9 cellular contexts compared by ENCODE assay signal in the genomic region with DNA sequence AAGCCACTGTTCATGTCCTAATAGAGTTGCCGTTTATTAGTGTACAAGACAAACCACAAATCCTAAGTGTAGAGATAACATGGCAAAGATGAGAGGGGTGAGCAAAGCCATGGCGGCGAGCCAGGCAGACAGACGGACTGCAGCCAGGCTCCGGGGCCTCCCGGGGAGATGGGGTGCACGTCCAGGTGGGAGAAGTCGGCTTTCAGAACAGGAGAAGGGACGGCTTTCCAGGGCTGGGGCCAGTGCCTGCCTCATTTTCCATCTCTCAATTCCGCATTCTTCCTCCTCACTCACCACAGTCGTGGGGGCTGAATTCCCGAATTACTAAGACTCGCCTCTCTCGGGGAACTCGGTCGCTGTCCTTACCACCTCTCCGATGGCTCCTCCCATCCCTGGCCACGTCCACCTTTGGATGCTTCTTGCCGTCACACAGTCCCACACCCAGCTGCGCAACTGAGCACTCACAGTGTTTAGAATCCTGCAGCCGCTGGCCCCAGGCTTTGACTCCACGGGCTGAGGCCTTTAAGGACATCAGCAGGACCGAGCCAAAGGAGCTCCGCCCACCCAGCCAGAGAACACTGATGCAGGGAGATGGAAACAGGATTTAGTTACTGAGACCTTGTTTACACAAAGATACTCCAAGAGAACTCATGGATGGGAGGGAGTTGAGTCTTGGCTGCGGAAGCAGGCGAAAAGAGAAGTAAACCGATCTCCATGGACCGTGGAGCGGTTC. TPM values are rescaled to one million over a fixed set of nuclear protein-coding genes. Genes with fewer than 3 reads are reported as not detected.
DNase-seq lines count a peak whose midpoint lies in the region; ATAC-seq and TF ChIP-seq lines count a peak whose summit lies in the region.
"Had no signal": no experiment of that assay in that cellular context is flagged by ENCODE, and none has a peak within 500 bp of the region (broad histone marks: within the 10 kb centered on the region; RNA-seq: fewer than 3 reads in every experiment).

No MANE protein-coding gene starts in this region.

- H3K27ac Mint-ChIP-seq in activated T-helper 17 cell treated with anti-CD3 and anti-CD28 coated beads, Interleukin-2, amount 50 U/mL, for 72 hours: no peak overlapping the region

- 54% methylated on average over 26 of the region's 29 CpGs for WGBS in right lobe of liver (ENCODE audit: insufficient coverage, low coverage, low lambda C conversion rate, missing lambda C conversion rate)
- WGBS in thyroid gland, 2 donors: 25 to 27% methylated on average over 18 to 29 of the region's 29 CpGs

- H3K9me3 ChIP-seq in right lobe of liver: no peaks in the 10 kb centered on the region
- no peaks in the 10 kb centered on the region for H3K9me3 ChIP-seq in thyroid gland

- H3K27me3 ChIP-seq in right lobe of liver (no peaks in the 10 kb centered on the region), thyroid gland (no peaks in the 10 kb centered on the region)

- TF ChIP-seq POLR2A in right lobe of liver (IDR thresholded peaks at IDR 0.05) (no peak), thyroid gland (IDR thresholded peaks at IDR 0.05) (peak in 1 of 2 donors; percentile 62)

- no peak overlapping the region for H3K4me3 Mint-ChIP-seq in activated T-helper 17 cell treated with anti-CD3 and anti-CD28 coated beads, Interleukin-2, amount 50 U/mL, for 72 hours

- DNase-seq in NCI-H1092 treated with DMSO at 0.1 percent for 48 hours (lab: John Stamatoyannopoulos, UW) (peak; percentile 34), cardiac fibroblast (ENCODE audit: low read depth in 2 of 2) (peak; percentile 44 to 49), right lobe of liver (no peak), thyroid gland (peak; percentile 87 to 90)
- DNase-seq in activated CD4-positive, CD25-positive, alpha-beta regulatory T cell (lab: John Stamatoyannopoulos, UW): no peak
- DNase-seq in activated naive CD4-positive, alpha-beta T cell treated with Interleukin-2 at 50 U/mL for 16 hours: no peak
- DNase-seq: activated CD8-positive, alpha-beta memory T cell treated with anti-CD3 and anti-CD28 coated beads, Interleukin-2, amount 50 U/mL, for 4 hours had no signal

- intact Hi-C loops in right lobe of liver (cut with DNase I): no loop called here
- intact Hi-C loops in thyroid gland (cut with DNase I): no loop called here

- H3K4me1 Mint-ChIP-seq in activated T-helper 17 cell treated with anti-CD3 and anti-CD28 coated beads, Interleukin-2, amount 50 U/mL, for 72 hours: no peaks in the 10 kb centered on the region

- H3K27ac ChIP-seq in right lobe of liver: no peak overlapping the region
- peak overlapping the region; percentile 39 to 73 (median 55) for H3K27ac ChIP-seq in thyroid gland

- H3K36me3 ChIP-seq in right lobe of liver (no peaks in the 10 kb centered on the region), thyroid gland (no peaks in the 10 kb centered on the region)

- peaks cover 5% of the 10 kb centered on the region for H3K27me3 Mint-ChIP-seq in activated T-helper 17 cell treated with anti-CD3 and anti-CD28 coated beads, Interleukin-2, amount 50 U/mL, for 72 hours

- H3K9me3 Mint-ChIP-seq in activated T-helper 17 cell treated with anti-CD3 and anti-CD28 coated beads, Interleukin-2, amount 50 U/mL, for 72 hours: no peaks in the 10 kb centered on the region

- H3K4me3 ChIP-seq in cardiac fibroblast (replicated peaks in 1 of 2; ENCODE audit: low read depth in 2 of 2, low read length in 2 of 2) (peak overlapping the region; percentile 8 to 21), right lobe of liver (no peak overlapping the region), thyroid gland (replicated peaks in 1 of 3) (no peak overlapping the region)

- H3K4me1 ChIP-seq in right lobe of liver (no peaks in the 10 kb centered on the region), thyroid gland (peaks cover 0 to 13% of the 10 kb centered on the region in 2 donors)

- ATAC-seq in right lobe of liver (peak in 3 of 4 donors; percentile 24 to 47 (median 33)), HG03378 (IDR thresholded peaks at IDR 0.05; ENCODE audit: unreplicated experiment) (no peak)
- no peak for ATAC-seq in activated T-helper 17 cell treated with anti-CD3 and anti-CD28 coated beads, Interleukin-2, amount 50 U/mL, for 72 hours (replicated peaks)

- TF ChIP-seq CTCF in cardiac fibroblast (IDR thresholded peaks at IDR 0.05; ENCODE audit: low read depth, low read length) (no peak), right lobe of liver (IDR thresholded peaks at IDR 0.05) (no peak), thyroid gland (IDR thresholded peaks at IDR 0.05) (no peak)

- H3K36me3 Mint-ChIP-seq in activated T-helper 17 cell treated with anti-CD3 and anti-CD28 coated beads, Interleukin-2, amount 50 U/mL, for 72 hours (ENCODE audit: low read depth): no peaks in the 10 kb centered on the region

RNA-seq across cellular contexts. Expression of gene RNF112, which starts 59.7 kb away (rescaled TPM):
- total RNA-seq in right lobe of liver: under 1 TPM; 0.12 to 0.86 (median 0.54) TPM
- total RNA-seq in thyroid gland: 1 to 10 TPM in 3 of 4 donors, under 1 TPM in 1; 0.83 to 3.5 (median 2.2) TPM
- total RNA-seq in activated T-helper 17 cell treated with anti-CD3 and anti-CD28 coated beads, Interleukin-2, amount 50 U/mL, for 72 hours: 1 to 10 TPM in 1 of 2 donors, under 1 TPM in 1; 0.56 to 3.1 TPM

Comparison
In these comparisons a context has a peak if more than half of its experiments do, and no peak if none do; other contexts are left out.
1. DNase-seq: peak in NCI-H1092 treated with DMSO at 0.1 percent for 48 hours (single experiment), cardiac fibroblast (2 of 2) and thyroid gland (2 of 2); none in right lobe of liver (0 of 3), activated CD4-positive, CD25-positive, alpha-beta regulatory T cell (0 of 4) and activated naive CD4-positive, alpha-beta T cell treated with Interleukin-2 at 50 U/mL for 16 hours (single experiment).
2. H3K4me3 ChIP-seq: peak in cardiac fibroblast (2 of 2); none in right lobe of liver (0 of 3) and thyroid gland (0 of 3).
3. ATAC-seq: peak in right lobe of liver (3 of 4); none in activated T-helper 17 cell treated with anti-CD3 and anti-CD28 coated beads, Interleukin-2, amount 50 U/mL, for 72 hours (single experiment) and HG03378 (single experiment).
4. H3K27ac ChIP-seq: peak in thyroid gland (3 of 3); none in right lobe of liver (0 of 3).